In the genomic region with DNA sequence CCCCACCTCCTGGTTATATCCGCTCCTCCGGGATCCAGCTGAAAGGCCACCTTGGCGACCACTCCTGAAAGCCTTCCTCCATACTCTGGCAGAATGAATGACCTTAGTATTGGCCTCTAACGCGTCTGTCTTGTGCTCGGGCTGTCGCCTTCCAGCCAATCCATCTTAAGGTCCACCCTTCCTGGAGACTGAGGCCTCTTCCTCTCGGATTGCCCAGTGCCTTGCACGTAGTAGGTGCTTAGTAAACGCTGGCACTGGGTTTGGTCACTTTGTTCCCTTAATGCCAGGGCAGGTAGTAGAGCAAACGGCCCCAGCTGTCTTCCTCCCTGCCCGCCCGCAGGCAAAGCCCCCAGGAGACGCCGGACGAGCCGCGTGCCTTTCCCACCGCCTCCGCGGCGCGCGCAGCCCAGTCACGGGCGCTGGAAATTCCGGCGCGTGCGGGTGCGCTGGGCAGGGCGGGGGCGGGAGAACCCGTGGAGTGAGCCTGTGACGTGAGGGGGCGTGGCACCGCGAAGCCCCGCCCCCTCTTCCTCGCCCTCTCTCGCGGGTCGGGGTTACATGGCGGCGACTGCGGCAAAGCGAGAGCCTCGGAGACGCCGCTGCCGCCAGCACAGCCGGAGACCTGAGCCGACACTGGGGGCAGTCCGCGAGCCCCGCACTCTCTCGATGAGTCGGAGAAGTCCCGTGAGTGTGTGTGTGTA, we compare ENCODE assay signal across 1 cellular context.
TF ChIP-seq lines count a peak whose summit lies in the region.

Gene MAPK6 (plus strand): TSS at position 527 of the 701 bp plus-strand sequence. CDS start 27,242 bp downstream, outside the sequence.

TF ChIP-seq in HepG2, 621 proteins besides CTCF, POLR2A, EP300 and RAD21 (continued from another document and continues in another):
- TF ChIP-seq REST (IDR thresholded peaks at IDR 0.05; ENCODE audit: borderline replicate concordance in 1 of 2, low read depth in 1 of 2, low read length in 2 of 2) (peak in 1 of 2 experiments; percentile 67; a peak in 2 of 4 replicates), KLF16 (CRISPR knock-in tag; IDR thresholded peaks at IDR 0.05) (peak in 1 of 2 experiments; percentile 63; a peak in 1 of 4 replicates), CSRNP2 (CRISPR knock-in tag; conservative IDR thresholded peaks at IDR 0.05; ENCODE audit: low read depth) (0 out of 2 replicates have a peak, but pooled peaks have one; percentile 83), THAP8 (CRISPR knock-in tag; IDR thresholded peaks at IDR 0.05; ENCODE audit: borderline replicate concordance) (peak; percentile 94; the same call in 1 of the 2 replicates), ZNF18 (CRISPR knock-in tag; IDR thresholded peaks at IDR 0.05; ENCODE audit: insufficient replicate concordance) (peak; percentile 96), MXD3 (CRISPR knock-in tag; IDR thresholded peaks at IDR 0.05) (peak; percentile 90), ZNF670 (CRISPR knock-in tag; IDR thresholded peaks at IDR 0.05; ENCODE audit: borderline replicate concordance) (peak; percentile 78; the same call in 1 of the 2 replicates), HOXA3 (CRISPR knock-in tag; IDR thresholded peaks at IDR 0.05) (peak; percentile 84), GMEB2 (CRISPR knock-in tag; IDR thresholded peaks at IDR 0.05; ENCODE audit: low read depth) (no peak), RBFOX2 (IDR thresholded peaks at IDR 0.05; ENCODE audit: low read depth, low read length) (peak; percentile 96), ZNF7 (CRISPR knock-in tag; IDR thresholded peaks at IDR 0.05) (no peak), BORCS8-MEF2B (CRISPR knock-in tag; IDR thresholded peaks at IDR 0.05) (peak; percentile 92), SNRNP70 (IDR thresholded peaks at IDR 0.05; ENCODE audit: low read depth, low read length) (no peak), MTERF4 (CRISPR knock-in tag; IDR thresholded peaks at IDR 0.05) (peak; percentile 92), ZSCAN21 (CRISPR knock-in tag; IDR thresholded peaks at IDR 0.05; ENCODE audit: borderline replicate concordance) (peak; percentile 79; the same call in 1 of the 2 replicates), RARA (CRISPR knock-in tag; IDR thresholded peaks at IDR 0.05) (peak; percentile 68), MIER3 (CRISPR knock-in tag; IDR thresholded peaks at IDR 0.05; ENCODE audit: borderline replicate concordance) (peak; percentile 57; the same call in 1 of the 2 replicates), NFYC (CRISPR knock-in tag; IDR thresholded peaks at IDR 0.05) (0 out of 2 replicates have a peak, but pooled peaks have one; percentile 45), JUNB (CRISPR knock-in tag; IDR thresholded peaks at IDR 0.05; ENCODE audit: borderline replicate concordance) (no peak), ZNF496 (CRISPR knock-in tag; IDR thresholded peaks at IDR 0.05; ENCODE audit: insufficient replicate concordance) (no peak), RXRB (CRISPR knock-in tag; IDR thresholded peaks at IDR 0.05; ENCODE audit: borderline replicate concordance) (peak; percentile 14; the same call in 1 of the 2 replicates)
- TF ChIP-seq, protein P1, sequence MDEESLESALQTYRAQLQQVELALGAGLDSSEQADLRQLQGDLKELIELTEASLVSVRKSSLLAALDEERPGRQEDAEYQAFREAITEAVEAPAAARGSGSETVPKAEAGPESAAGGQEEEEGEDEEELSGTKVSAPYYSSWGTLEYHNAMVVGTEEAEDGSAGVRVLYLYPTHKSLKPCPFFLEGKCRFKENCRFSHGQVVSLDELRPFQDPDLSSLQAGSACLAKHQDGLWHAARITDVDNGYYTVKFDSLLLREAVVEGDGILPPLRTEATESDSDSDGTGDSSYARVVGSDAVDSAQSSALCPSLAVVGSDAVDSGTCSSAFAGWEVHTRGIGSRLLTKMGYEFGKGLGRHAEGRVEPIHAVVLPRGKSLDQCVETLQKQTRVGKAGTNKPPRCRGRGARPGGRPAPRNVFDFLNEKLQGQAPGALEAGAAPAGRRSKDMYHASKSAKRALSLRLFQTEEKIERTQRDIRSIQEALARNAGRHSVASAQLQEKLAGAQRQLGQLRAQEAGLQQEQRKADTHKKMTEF (CRISPR knock-in tag; IDR thresholded peaks at IDR 0.05) = peak; percentile 92
- TF ChIP-seq, protein P2, sequence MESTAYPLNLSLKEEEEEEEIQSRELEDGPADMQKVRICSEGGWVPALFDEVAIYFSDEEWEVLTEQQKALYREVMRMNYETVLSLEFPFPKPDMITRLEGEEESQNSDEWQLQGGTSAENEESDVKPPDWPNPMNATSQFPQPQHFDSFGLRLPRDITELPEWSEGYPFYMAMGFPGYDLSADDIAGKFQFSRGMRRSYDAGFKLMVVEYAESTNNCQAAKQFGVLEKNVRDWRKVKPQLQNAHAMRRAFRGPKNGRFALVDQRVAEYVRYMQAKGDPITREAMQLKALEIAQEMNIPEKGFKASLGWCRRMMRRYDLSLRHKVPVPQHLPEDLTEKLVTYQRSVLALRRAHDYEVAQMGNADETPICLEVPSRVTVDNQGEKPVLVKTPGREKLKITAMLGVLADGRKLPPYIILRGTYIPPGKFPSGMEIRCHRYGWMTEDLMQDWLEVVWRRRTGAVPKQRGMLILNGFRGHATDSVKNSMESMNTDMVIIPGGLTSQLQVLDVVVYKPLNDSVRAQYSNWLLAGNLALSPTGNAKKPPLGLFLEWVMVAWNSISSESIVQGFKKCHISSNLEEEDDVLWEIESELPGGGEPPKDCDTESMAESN (CRISPR knock-in tag; conservative IDR thresholded peaks at IDR 0.05) = peak; percentile 84; the same call in 1 of the 2 replicates
- TF ChIP-seq, protein P3, sequence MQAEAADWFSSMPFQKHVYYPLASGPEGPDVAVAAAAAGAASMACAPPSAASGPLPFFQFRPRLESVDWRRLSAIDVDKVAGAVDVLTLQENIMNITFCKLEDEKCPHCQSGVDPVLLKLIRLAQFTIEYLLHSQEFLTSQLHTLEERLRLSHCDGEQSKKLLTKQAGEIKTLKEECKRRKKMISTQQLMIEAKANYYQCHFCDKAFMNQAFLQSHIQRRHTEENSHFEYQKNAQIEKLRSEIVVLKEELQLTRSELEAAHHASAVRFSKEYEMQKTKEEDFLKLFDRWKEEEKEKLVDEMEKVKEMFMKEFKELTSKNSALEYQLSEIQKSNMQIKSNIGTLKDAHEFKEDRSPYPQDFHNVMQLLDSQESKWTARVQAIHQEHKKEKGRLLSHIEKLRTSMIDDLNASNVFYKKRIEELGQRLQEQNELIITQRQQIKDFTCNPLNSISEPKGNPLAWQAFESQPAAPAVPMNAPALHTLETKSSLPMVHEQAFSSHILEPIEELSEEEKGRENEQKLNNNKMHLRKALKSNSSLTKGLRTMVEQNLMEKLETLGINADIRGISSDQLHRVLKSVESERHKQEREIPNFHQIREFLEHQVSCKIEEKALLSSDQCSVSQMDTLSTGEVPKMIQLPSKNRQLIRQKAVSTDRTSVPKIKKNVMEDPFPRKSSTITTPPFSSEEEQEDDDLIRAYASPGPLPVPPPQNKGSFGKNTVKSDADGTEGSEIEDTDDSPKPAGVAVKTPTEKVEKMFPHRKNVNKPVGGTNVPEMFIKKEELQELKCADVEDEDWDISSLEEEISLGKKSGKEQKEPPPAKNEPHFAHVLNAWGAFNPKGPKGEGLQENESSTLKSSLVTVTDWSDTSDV (CRISPR knock-in tag; IDR thresholded peaks at IDR 0.05) = peak; percentile 95; the same call in 1 of the 2 replicates
- TF ChIP-seq, protein P4, sequence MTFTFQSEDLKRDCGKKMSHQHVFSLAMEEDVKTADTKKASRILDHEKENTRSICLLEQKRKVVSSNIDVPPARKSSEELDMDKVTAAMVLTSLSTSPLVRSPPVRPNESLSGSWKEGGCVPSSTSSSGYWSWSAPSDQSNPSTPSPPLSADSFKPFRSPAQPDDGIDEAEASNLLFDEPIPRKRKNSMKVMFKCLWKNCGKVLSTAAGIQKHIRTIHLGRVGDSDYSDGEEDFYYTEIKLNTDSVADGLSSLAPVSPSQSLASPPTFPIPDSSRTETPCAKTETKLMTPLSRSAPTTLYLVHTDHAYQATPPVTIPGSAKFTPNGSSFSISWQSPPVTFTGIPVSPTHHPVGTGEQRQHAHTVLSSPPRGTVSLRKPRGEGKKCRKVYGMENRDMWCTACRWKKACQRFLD (CRISPR knock-in tag; IDR thresholded peaks at IDR 0.05; ENCODE audit: borderline replicate concordance) = peak; percentile 62; the same call in 1 of the 2 replicates
- TF ChIP-seq, protein P5, sequence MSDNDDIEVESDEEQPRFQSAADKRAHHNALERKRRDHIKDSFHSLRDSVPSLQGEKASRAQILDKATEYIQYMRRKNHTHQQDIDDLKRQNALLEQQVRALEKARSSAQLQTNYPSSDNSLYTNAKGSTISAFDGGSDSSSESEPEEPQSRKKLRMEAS (IDR thresholded peaks at IDR 0.05) = peak; percentile 91
- TF ChIP-seq, protein P6, sequence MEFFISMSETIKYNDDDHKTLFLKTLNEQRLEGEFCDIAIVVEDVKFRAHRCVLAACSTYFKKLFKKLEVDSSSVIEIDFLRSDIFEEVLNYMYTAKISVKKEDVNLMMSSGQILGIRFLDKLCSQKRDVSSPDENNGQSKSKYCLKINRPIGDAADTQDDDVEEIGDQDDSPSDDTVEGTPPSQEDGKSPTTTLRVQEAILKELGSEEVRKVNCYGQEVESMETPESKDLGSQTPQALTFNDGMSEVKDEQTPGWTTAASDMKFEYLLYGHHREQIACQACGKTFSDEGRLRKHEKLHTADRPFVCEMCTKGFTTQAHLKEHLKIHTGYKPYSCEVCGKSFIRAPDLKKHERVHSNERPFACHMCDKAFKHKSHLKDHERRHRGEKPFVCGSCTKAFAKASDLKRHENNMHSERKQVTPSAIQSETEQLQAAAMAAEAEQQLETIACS (CRISPR knock-in tag; IDR thresholded peaks at IDR 0.05) = peak; percentile 83
